Comparison of ENCODE assay signal across 19 cellular contexts in genomic region chr10:72045586-72045985, GRCh38. TPM values are rescaled to one million over a fixed set of nuclear protein-coding genes. Genes with fewer than 3 reads are reported as not detected.
DNase-seq lines count a peak whose midpoint lies in the region; ATAC-seq, FAIRE-seq and TF ChIP-seq lines count a peak whose summit lies in the region.
"Had no signal": no experiment of that assay in that cellular context is flagged by ENCODE, and none has a peak within 500 bp of the region (broad histone marks: within the 10 kb centered on the region; RNA-seq: fewer than 3 reads in every experiment).

No MANE protein-coding gene starts in this region.

- ATAC-seq in HepG2 = no peak
- ATAC-seq in right lobe of liver = no peak
- no peak for ATAC-seq in HG02678 (IDR thresholded peaks at IDR 0.05; ENCODE audit: unreplicated experiment)
- ATAC-seq in HG03135 (IDR thresholded peaks at IDR 0.05; ENCODE audit: unreplicated experiment) = no peak
- ATAC-seq: Panc1, Right ventricle myocardium inferior had no signal

- no peak for TF ChIP-seq EP300 in HepG2 (IDR thresholded peaks at IDR 0.05; ENCODE audit: low read depth in 2 of 2, low read length in 2 of 2)
- no peak for TF ChIP-seq EP300 in HepG2 (CRISPR knock-in tag; IDR thresholded peaks at IDR 0.05; ENCODE audit: borderline replicate concordance)

- no peak overlapping the region for H3K23ac ChIP-seq in trophoblast cell (ENCODE audit: low read length)

- no peak overlapping the region for H3K4me2 ChIP-seq in HepG2 (ENCODE audit: low read depth, low read length)
- no peak overlapping the region for H3K4me2 ChIP-seq in trophoblast cell (ENCODE audit: low read length)

- no peak overlapping the region for H4K8ac ChIP-seq in trophoblast cell (ENCODE audit: low read depth, low read length)

- no peak overlapping the region for H3K4ac ChIP-seq in trophoblast cell (ENCODE audit: low read depth, low read length)

- H3K9ac ChIP-seq in HepG2 (ENCODE audit: insufficient read depth, low read depth, low read length) (no peak overlapping the region), trophoblast cell (ENCODE audit: low read length) (no peak overlapping the region)

- BruUV-seq in HepG2 (replicated peaks; lab: Mats Ljungman, UMichigan) = no TSS peak

- H3K27me3 ChIP-seq in HepG2 (ENCODE audit: control insufficient read depth in 1 of 2, insufficient read depth in 2 of 2, low read length in 2 of 2) = no peaks in the 10 kb centered on the region
- no peaks in the 10 kb centered on the region for H3K27me3 ChIP-seq in right lobe of liver
- no peaks in the 10 kb centered on the region for H3K27me3 ChIP-seq in trophoblast cell (ENCODE audit: insufficient read depth, low read length)
- H3K27me3 ChIP-seq: BE2C had no signal

- in situ Hi-C loops in HepG2 (cut with HindIII; ENCODE audit: extremely low pct_ligation_motif_present, low pct_unique_long_range_greater_than_20kb) = loop anchor here (5.0 to 25.0 kb wide), 2 partner anchors 78 to 708 kb away; no protein-coding TSS in a partner anchor

- no peak overlapping the region for H3K14ac ChIP-seq in trophoblast cell (ENCODE audit: low read length)

- H3K4me3 ChIP-seq in HepG2 (replicated peaks in 1 of 3; ENCODE audit: insufficient read depth in 1 of 3, low read depth in 2 of 3, low read length in 3 of 3) (no peak overlapping the region), right lobe of liver (no peak overlapping the region), trophoblast cell (ENCODE audit: low read depth, low read length) (no peak overlapping the region)
- H3K4me3 ChIP-seq: HAP-1 had no signal

- 89% methylated on average over 2 of the region's 2 CpGs for WGBS in HepG2 (ENCODE audit: low lambda C conversion rate)
- 78% methylated on average over 2 of the region's 2 CpGs for WGBS in right lobe of liver (ENCODE audit: insufficient coverage, low coverage, low lambda C conversion rate, missing lambda C conversion rate)
- no CpG with 5 or more reads among the region's 2 CpGs for WGBS in trophoblast cell (ENCODE audit: extremely low coverage, insufficient coverage, insufficient read length)

- H2AK5ac ChIP-seq in trophoblast cell (ENCODE audit: low read length) = peak overlapping the region; percentile 64

- peak overlapping the region; percentile 88 for H2BK12ac ChIP-seq in trophoblast cell (ENCODE audit: low read length)

- CTCF ChIA-PET in HepG2 (lab: Yijun Ruan, JAX; ENCODE audit: low intra/inter-chr PET ratio, low total read pairs) = interaction anchor here (1.4 to 2.0 kb wide), 2 partner anchors 89 kb away, joined by 3 to 19 read pairs; no protein-coding TSS in a partner anchor

- TF ChIP-seq RAD21 in HepG2 (CRISPR knock-in tag; IDR thresholded peaks at IDR 0.05) = no peak

- H4K91ac ChIP-seq in trophoblast cell (ENCODE audit: low read depth, low read length) = no peak overlapping the region

- intact Hi-C loops in HepG2 (cut with micrococcal nuclease; ENCODE audit: unreplicated experiment) = loop anchor here (5.0 to 10.0 kb wide), 3 partner anchors 177 to 292 kb away; no protein-coding TSS in a partner anchor
- intact Hi-C loops in right lobe of liver (cut with DNase I) = loop anchor here in 1 of 2 donors (10.0 kb wide), 1 partner anchor 151 kb away; no protein-coding TSS in a partner anchor

- TF ChIP-seq CTCF in HepG2 (CRISPR knock-in tag; IDR thresholded peaks at IDR 0.05) (no peak), right lobe of liver (IDR thresholded peaks at IDR 0.05) (no peak)

- no peak overlapping the region for H3K18ac ChIP-seq in trophoblast cell (ENCODE audit: low read length)

- H2AFZ ChIP-seq in HepG2 (ENCODE audit: low read length) = no peak overlapping the region
- no peak overlapping the region for H2AFZ ChIP-seq in trophoblast cell (ENCODE audit: insufficient read depth, low read length, poor library complexity)

- no peak overlapping the region for H4K12ac ChIP-seq in trophoblast cell (ENCODE audit: low read depth, low read length)

- DNase-seq in HepG2 (ENCODE audit: low spot score) (no peak), right lobe of liver (no peak), epithelial cell of prostate (ENCODE audit: low read depth, low spot score) (no peak), trophoblast cell (no peak), cortex of kidney (lab: John Stamatoyannopoulos, UW) (no peak)
- DNase-seq in activated CD4-positive, alpha-beta T cell treated with anti-CD3 and anti-CD28 coated beads, Interleukin-2, amount 50 U/mL, for 1 hour = no peak
- DNase-seq: 8988T; BE2C; Calu3; CD4-positive, alpha-beta T cell; NCI-H1436; NCI-H2029 treated with DMSO at 0.1 percent for 48 hours; NCI-H510A treated with DMSO at 0.1 percent for 48 hours; NCI-H82 had no signal

- H2BK5ac ChIP-seq in trophoblast cell (ENCODE audit: low read depth, low read length, poor library complexity) = no peak overlapping the region

- H2BK120ac ChIP-seq in trophoblast cell (ENCODE audit: insufficient read depth, low read length, poor library complexity) = no peak overlapping the region

- POLR2A ChIA-PET in HepG2 (lab: Yijun Ruan, JAX) = interaction anchor here (1.9 to 4.9 kb wide), 6 partner anchors 8 to 82 kb away, joined by 5 to 67 read pairs (median 11); partner anchors contain the start of gene CHST3

- H3K9me3 ChIP-seq in HepG2 (ENCODE audit: low read length) (peaks cover 5% of the 10 kb centered on the region; the same call in 1 of the 2 replicates), right lobe of liver (no peaks in the 10 kb centered on the region), trophoblast cell (ENCODE audit: insufficient read depth, low read depth, low read length) (peaks cover 3% of the 10 kb centered on the region)
- H3K9me3 ChIP-seq: BE2C, HAP-1 had no signal

- no peak for FAIRE-seq in HepG2 (lab: Jason Lieb, UNC)

- H3K27ac ChIP-seq in HepG2 (ENCODE audit: extremely low read length, insufficient read depth, low read length) = peak overlapping the region; percentile 2
- H3K27ac ChIP-seq in right lobe of liver = no peak overlapping the region
- H3K27ac ChIP-seq in epithelial cell of prostate = peak overlapping the region; percentile 49
- H3K27ac ChIP-seq in trophoblast cell (ENCODE audit: low read depth, low read length) = no peak overlapping the region

- H3K79me1 ChIP-seq in trophoblast cell (ENCODE audit: low read length) = peaks cover 24% of the 10 kb centered on the region

- H3K79me2 ChIP-seq in HepG2 (ENCODE audit: insufficient read depth, low read length) (no peaks in the 10 kb centered on the region), trophoblast cell (ENCODE audit: control insufficient read depth, insufficient read depth, low read length, poor library complexity) (peaks cover 8% of the 10 kb centered on the region)

- TF ChIP-seq POLR2A in HepG2 (IDR thresholded peaks at IDR 0.05; ENCODE audit: insufficient read depth in 1 of 2, low read depth in 2 of 2, low read length in 2 of 2) (no peak), right lobe of liver (IDR thresholded peaks at IDR 0.05) (no peak)

- H3K36me3 ChIP-seq in HepG2 (replicated peaks in 1 of 2; ENCODE audit: control insufficient read depth in 1 of 2, insufficient read depth in 2 of 2, low read length in 2 of 2) (no peaks in the 10 kb centered on the region), right lobe of liver (no peaks in the 10 kb centered on the region), trophoblast cell (ENCODE audit: control insufficient read depth in 1 of 2, insufficient read depth in 2 of 2, low read length in 2 of 2) (no peaks in the 10 kb centered on the region)
- H3K36me3 ChIP-seq: BE2C, HAP-1 had no signal

- no peaks in the 10 kb centered on the region for H4K20me1 ChIP-seq in HepG2 (ENCODE audit: insufficient read depth, low read length)

- peaks cover 78% of the 10 kb centered on the region for H3K4me1 ChIP-seq in HepG2 (ENCODE audit: insufficient read depth, low read length)
- H3K4me1 ChIP-seq in right lobe of liver = peaks cover 0 to 3% (median 0%) of the 10 kb centered on the region in 4 donors
- H3K4me1 ChIP-seq in trophoblast cell (ENCODE audit: control insufficient read depth in 1 of 2, insufficient read depth in 2 of 2, low read length in 2 of 2) = peaks cover 24 to 27% of the 10 kb centered on the region in 2 experiments

TF ChIP-seq in HepG2, 621 proteins besides CTCF, POLR2A, EP300 and RAD21 (continues in another document):
- no peak for TF ChIP-seq TP53 (CRISPR knock-in tag; conservative IDR thresholded peaks at IDR 0.05)

RNA-seq across cellular contexts. Expression of gene SPOCK2, which starts 42.8 kb away (rescaled TPM):
- total RNA-seq in HepG2 (2016; rRNA removed; fragmentation: Illumina TruSeq; extraction: Trizol) (4.7 and 8.6 TPM in 2 replicates), right lobe of liver (1 to 10 TPM in 4 of 6 experiments, under 1 TPM in 2; 0.72 to 3.0 (median 1.2) TPM)
- total RNA-seq in HepG2 (2016; cell fraction: cytosol; rRNA removed; fragmentation: Illumina TruSeq; extraction: Trizol; ENCODE audit: low read depth) = 1.9 and 2.3 TPM in 2 replicates
- 5.6 and 7.5 TPM in 2 replicates for total RNA-seq in HepG2 (2016; cell fraction: insoluble cytoplasmic fraction; rRNA removed; fragmentation: Illumina TruSeq; extraction: Trizol)
- total RNA-seq in HepG2 (2016; cell fraction: membrane; rRNA removed; fragmentation: Illumina TruSeq; extraction: Trizol) = 4.9 and 6.3 TPM in 2 replicates
- total RNA-seq in HepG2 (2016; cell fraction: nucleus; rRNA removed; fragmentation: Illumina TruSeq; extraction: Trizol) = 4.5 and 7.0 TPM in 2 replicates
- 30.6 and 49.8 TPM in 2 replicates for polyA plus RNA-seq in HepG2 (2011; rRNA removed)
- polyA plus RNA-seq in HepG2 (2011; cell fraction: cytosol; rRNA removed) = 36.8 and 39.8 TPM in 2 replicates
- 38.0 and 46.6 TPM in 2 replicates for polyA plus RNA-seq in HepG2 (2011; cell fraction: nucleus; rRNA removed)
- 3.4 and 5.3 TPM in 2 replicates for polyA plus RNA-seq in HepG2 (2012)
- 2.4 and 2.5 TPM in 2 replicates for polyA plus RNA-seq in HepG2 (2016; cell fraction: cytosol; fragmentation: Illumina TruSeq; extraction: Trizol; ENCODE audit: low read depth)
- 4.6 and 4.7 TPM in 2 replicates for polyA plus RNA-seq in HepG2 (2016; cell fraction: insoluble cytoplasmic fraction; fragmentation: Illumina TruSeq; extraction: Trizol; ENCODE audit: low read depth)
- polyA plus RNA-seq in HepG2 (2016; cell fraction: membrane; fragmentation: Illumina TruSeq; extraction: Trizol; ENCODE audit: low read depth) = 3.8 and 5.6 TPM in 2 replicates
- 12.2 and 13.8 TPM in 2 replicates for polyA plus RNA-seq in HepG2 (2016; cell fraction: nucleus; fragmentation: Illumina TruSeq; extraction: Trizol; ENCODE audit: insufficient read depth, low read depth)
- 2.5 and 69.1 TPM in 2 replicates for polyA minus RNA-seq in HepG2 (2011; rRNA and poly(A)+ RNA removed; ENCODE audit: low replicate concordance)
- polyA minus RNA-seq in HepG2 (2011; cell fraction: cytosol; rRNA and poly(A)+ RNA removed) = 20.4 and 35.1 TPM in 2 replicates
- 8.9 and 15.5 TPM in 2 replicates for polyA minus RNA-seq in HepG2 (2011; cell fraction: nucleus; rRNA and poly(A)+ RNA removed)
- polyA plus RNA-seq in trophoblast cell (2013) = 0.49 and 0.52 TPM in 2 replicates

Comparison
In these comparisons a context has a peak if more than half of its experiments do, and no peak if none do; other contexts are left out.
1. H3K27ac ChIP-seq: peak in HepG2 (single experiment) and epithelial cell of prostate (single experiment); none in right lobe of liver (0 of 3) and trophoblast cell (single experiment).